ENCODE assay signal across 1 cellular context in genomic region chr1:41434306-41434705, GRCh38.
TF ChIP-seq lines count a peak whose summit lies in the region.

No MANE protein-coding gene starts in this region.

TF ChIP-seq in HEK293T, 16 proteins besides CTCF, POLR2A, EP300 and RAD21 (continued from another document):
- TF ChIP-seq, protein P1, sequence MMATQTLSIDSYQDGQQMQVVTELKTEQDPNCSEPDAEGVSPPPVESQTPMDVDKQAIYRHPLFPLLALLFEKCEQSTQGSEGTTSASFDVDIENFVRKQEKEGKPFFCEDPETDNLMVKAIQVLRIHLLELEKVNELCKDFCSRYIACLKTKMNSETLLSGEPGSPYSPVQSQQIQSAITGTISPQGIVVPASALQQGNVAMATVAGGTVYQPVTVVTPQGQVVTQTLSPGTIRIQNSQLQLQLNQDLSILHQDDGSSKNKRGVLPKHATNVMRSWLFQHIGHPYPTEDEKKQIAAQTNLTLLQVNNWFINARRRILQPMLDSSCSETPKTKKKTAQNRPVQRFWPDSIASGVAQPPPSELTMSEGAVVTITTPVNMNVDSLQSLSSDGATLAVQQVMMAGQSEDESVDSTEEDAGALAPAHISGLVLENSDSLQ (IDR thresholded peaks at IDR 0.05), result no peak
- TF ChIP-seq L3MBTL2 (conservative IDR thresholded peaks at IDR 0.05) (no peak), BHLHE40 (IDR thresholded peaks at IDR 0.05; ENCODE audit: borderline replicate concordance) (no peak), TARDBP (IDR thresholded peaks at IDR 0.05) (no peak), FOXA1 (IDR thresholded peaks at IDR 0.05) (no peak), FOXM1 (IDR thresholded peaks at IDR 0.05; ENCODE audit: borderline replicate concordance) (no peak), FOXK2 (IDR thresholded peaks at IDR 0.05) (no peak), LEF1 (IDR thresholded peaks at IDR 0.05; ENCODE audit: borderline replicate concordance) (no peak), CTBP1 (IDR thresholded peaks at IDR 0.05; ENCODE audit: borderline replicate concordance) (no peak)
